ENCODE assay signal across 22 cellular contexts in the genomic region with DNA sequence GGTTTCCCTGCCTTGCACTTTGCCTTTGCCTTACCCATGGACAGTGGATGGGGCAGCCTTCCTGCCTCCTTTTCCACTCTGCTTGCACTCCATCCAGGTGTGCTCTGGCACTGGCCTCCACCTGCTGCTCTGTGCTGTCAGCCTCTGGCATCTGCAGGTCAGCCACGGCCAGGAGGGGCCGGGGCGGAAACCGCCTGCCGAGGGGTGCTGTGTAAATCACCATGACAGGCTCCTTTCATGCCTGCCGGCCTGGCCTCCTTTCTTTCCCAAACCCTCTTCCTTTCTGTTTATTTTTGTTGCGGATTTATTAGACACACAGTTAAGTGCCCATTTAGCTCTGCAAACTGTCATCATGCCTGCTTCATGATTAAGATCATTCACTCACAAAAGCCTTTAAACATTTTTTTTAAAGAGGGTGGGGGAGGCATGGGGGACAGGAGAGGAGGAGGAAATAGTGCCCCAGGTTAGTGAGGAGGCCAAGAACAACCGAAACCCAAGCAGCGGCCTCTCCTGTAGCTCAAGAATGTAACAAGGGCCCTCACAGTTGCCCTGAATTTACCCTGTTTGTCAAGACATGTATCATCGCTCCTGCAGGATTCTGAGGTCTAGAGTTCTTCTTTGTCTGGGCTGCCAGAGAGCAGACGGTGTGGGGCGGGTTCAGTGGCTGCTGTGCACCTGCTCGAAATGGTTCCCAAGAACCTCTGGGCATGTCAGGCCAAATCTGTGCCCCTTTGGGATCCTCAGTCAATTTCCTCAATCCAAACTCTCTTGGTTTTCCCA.
DNase-seq lines count a peak whose midpoint lies in the region; ATAC-seq and TF ChIP-seq lines count a peak whose summit lies in the region.
"Had no signal": no experiment of that assay in that cellular context is flagged by ENCODE, and none has a peak within 500 bp of the region (broad histone marks: within the 10 kb centered on the region; RNA-seq: fewer than 3 reads in every experiment).

No MANE protein-coding gene starts in this region.

- no peak overlapping the region for H3K4me3 Mint-ChIP-seq in MCF 10A (ENCODE audit: unreplicated experiment)
- H3K4me3 Mint-ChIP-seq: activated naive CD8-positive, alpha-beta T cell treated with anti-CD3 and anti-CD28 coated beads for 36 hours; CD8-positive, alpha-beta T cell; stimulated activated effector memory CD8-positive, alpha-beta T cell treated with anti-CD3 and anti-CD28 coated beads, Interleukin-12 subunit alpha, Interleukin-12 subunit beta, amount 100 ng/mL, for 72 hours had no signal

- no peak overlapping the region for H3K27ac Mint-ChIP-seq in MCF 10A (ENCODE audit: low read depth, unreplicated experiment)
- H3K27ac Mint-ChIP-seq: activated naive CD8-positive, alpha-beta T cell treated with anti-CD3 and anti-CD28 coated beads for 36 hours; CD8-positive, alpha-beta T cell; stimulated activated effector memory CD8-positive, alpha-beta T cell treated with anti-CD3 and anti-CD28 coated beads, Interleukin-12 subunit alpha, Interleukin-12 subunit beta, amount 100 ng/mL, for 72 hours had no signal

- H3K9me2 ChIP-seq in MM.1S (replicated peaks; ENCODE audit: insufficient read depth, low read length) = no peaks in the 10 kb centered on the region

- 68 to 77% (median 69%) methylated on average over 12 to 13 of the region's 13 CpGs for WGBS in heart left ventricle, 4 donors

- no peak for TF ChIP-seq CTCF in breast epithelium (IDR thresholded peaks at IDR 0.05)
- no peak for TF ChIP-seq CTCF in MCF 10A (IDR thresholded peaks at IDR 0.05; ENCODE audit: unreplicated experiment)
- no peak for TF ChIP-seq CTCF in heart left ventricle (IDR thresholded peaks at IDR 0.05)
- TF ChIP-seq CTCF in MM.1S (IDR thresholded peaks at IDR 0.05; ENCODE audit: low read length) = no peak

- ATAC-seq in left colon = peak; percentile 65
- ATAC-seq in GM21825 (IDR thresholded peaks at IDR 0.05; ENCODE audit: unreplicated experiment) = no peak
- no peak for ATAC-seq in heart left ventricle
- no peak for ATAC-seq in HG02759 (IDR thresholded peaks at IDR 0.05; ENCODE audit: unreplicated experiment)
- ATAC-seq: CD8-positive, alpha-beta T cell had no signal

- H3K9me3 ChIP-seq in breast epithelium (no peaks in the 10 kb centered on the region), heart left ventricle (no peaks in the 10 kb centered on the region), MM.1S (replicated peaks; ENCODE audit: insufficient read depth, low read length) (no peaks in the 10 kb centered on the region)

- TF ChIP-seq POLR2A in breast epithelium (IDR thresholded peaks at IDR 0.05) (no peak), heart left ventricle (IDR thresholded peaks at IDR 0.05) (no peak)

- no peaks in the 10 kb centered on the region for H3K4me1 ChIP-seq in breast epithelium
- H3K4me1 ChIP-seq in heart left ventricle = no peaks in the 10 kb centered on the region
- H3K4me1 ChIP-seq in MM.1S (ENCODE audit: low read length) = no peaks in the 10 kb centered on the region

- intact Hi-C loops in breast epithelium (cut with DNase I; ENCODE audit: low total_unique reads) (no loop called here), MCF 10A (cut with micrococcal nuclease) (no loop called here), left colon (cut with DNase I, micrococcal nuclease) (no loop called here), heart left ventricle (cut with DNase I) (no loop called here)

- no peaks in the 10 kb centered on the region for H3K36me3 Mint-ChIP-seq in MCF 10A (ENCODE audit: insufficient read depth, unreplicated experiment)
- H3K36me3 Mint-ChIP-seq: CD8-positive, alpha-beta T cell; stimulated activated effector memory CD8-positive, alpha-beta T cell treated with anti-CD3 and anti-CD28 coated beads, Interleukin-12 subunit alpha, Interleukin-12 subunit beta, amount 100 ng/mL, for 72 hours had no signal

- no peaks in the 10 kb centered on the region for H3K27me3 Mint-ChIP-seq in MCF 10A (ENCODE audit: insufficient read depth, unreplicated experiment)

- no peak overlapping the region for H2AFZ ChIP-seq in MM.1S (ENCODE audit: low read length)

- no peak overlapping the region for H3K9ac ChIP-seq in MM.1S (ENCODE audit: low read length)

- H3K4me2 ChIP-seq in MM.1S (ENCODE audit: low read depth, low read length) = no peak overlapping the region

- CTCF ChIA-PET in MCF 10A (lab: Yijun Ruan, JAX) = no interaction called here

- BruUV-seq in MCF 10A (replicated peaks; lab: Mats Ljungman, UMichigan) = no TSS peak

- POLR2A ChIA-PET in MCF 10A (lab: Yijun Ruan, JAX) = no interaction called here

- DNase-seq in breast epithelium (ENCODE audit: low spot score in 2 of 2) (peak in 1 of 2 donors; percentile 71), MCF 10A (ENCODE audit: unreplicated experiment) (no peak), NCI-H748 treated with DMSO at 0.1 percent for 48 hours (lab: John Stamatoyannopoulos, UW) (peak; percentile 84), left colon (peak; percentile 33 to 42), heart left ventricle (no peak), MM.1S (no peak)
- DNase-seq: activated CD8-positive, alpha-beta memory T cell treated with anti-CD3 and anti-CD28 coated beads, Interleukin-2, amount 50 U/mL, for 4 hours; activated naive CD8-positive, alpha-beta T cell treated with anti-CD3 and anti-CD28 coated beads for 36 hours; CD8-positive, alpha-beta T cell; GF-D8; H7; Kasumi-1; left cardiac atrium; NCI-H2171; OCI-M1; retina; stimulated activated CD4-positive, alpha-beta T cell treated with anti-CD3 and anti-CD28 coated beads, Interleukin-4, amount 100 ng/mL, for 24 hours; SW 1271 had no signal

- no peaks in the 10 kb centered on the region for H3K4me1 Mint-ChIP-seq in MCF 10A (ENCODE audit: insufficient read depth, unreplicated experiment)
- H3K4me1 Mint-ChIP-seq: activated naive CD8-positive, alpha-beta T cell treated with anti-CD3 and anti-CD28 coated beads for 36 hours; stimulated activated effector memory CD8-positive, alpha-beta T cell treated with anti-CD3 and anti-CD28 coated beads, Interleukin-12 subunit alpha, Interleukin-12 subunit beta, amount 100 ng/mL, for 72 hours had no signal

- H3F3A ChIP-seq in MM.1S (ENCODE audit: insufficient read depth, low read length) = peaks cover 3% of the 10 kb centered on the region

- no peak overlapping the region for H3K4me3 ChIP-seq in breast epithelium
- H3K4me3 ChIP-seq in heart left ventricle = no peak overlapping the region
- no peak overlapping the region for H3K4me3 ChIP-seq in MM.1S (ENCODE audit: low read length)

- H3K27ac ChIP-seq in breast epithelium (peak overlapping the region; percentile 78 to 80), heart left ventricle (no peak overlapping the region), MM.1S (ENCODE audit: low read length) (no peak overlapping the region)
- H3K27ac ChIP-seq: HL-60 had no signal

- no peaks in the 10 kb centered on the region for H3K36me3 ChIP-seq in breast epithelium
- no peaks in the 10 kb centered on the region for H3K36me3 ChIP-seq in heart left ventricle
- H3K36me3 ChIP-seq in MM.1S (replicated peaks; ENCODE audit: insufficient read depth, low read length) = no peaks in the 10 kb centered on the region

- no peaks in the 10 kb centered on the region for H3K27me3 ChIP-seq in breast epithelium
- peaks cover 0 to 5% (median 0%) of the 10 kb centered on the region in 9 donors for H3K27me3 ChIP-seq in heart left ventricle
- H3K27me3 ChIP-seq in MM.1S (replicated peaks; ENCODE audit: insufficient read depth, low read length) = no peaks in the 10 kb centered on the region

- no peaks in the 10 kb centered on the region for H3K9me3 Mint-ChIP-seq in MCF 10A (ENCODE audit: unreplicated experiment)
- H3K9me3 Mint-ChIP-seq: stimulated activated effector memory CD8-positive, alpha-beta T cell treated with anti-CD3 and anti-CD28 coated beads, Interleukin-12 subunit alpha, Interleukin-12 subunit beta, amount 100 ng/mL, for 72 hours had no signal

- no peaks in the 10 kb centered on the region for H3K79me2 ChIP-seq in MM.1S (ENCODE audit: low read length)

- no peaks in the 10 kb centered on the region for H4K20me1 ChIP-seq in MM.1S (ENCODE audit: insufficient read depth, low read length)

Comparison
In these comparisons a context has a peak if more than half of its experiments do, and no peak if none do; other contexts are left out.
1. DNase-seq: peak in NCI-H748 treated with DMSO at 0.1 percent for 48 hours (single experiment) and left colon (2 of 2); none in MCF 10A (single experiment), heart left ventricle (0 of 5) and MM.1S (single experiment).
2. H3K27ac ChIP-seq: peak in breast epithelium (2 of 2); none in heart left ventricle (0 of 12) and MM.1S (single experiment).